Comparison of ENCODE assay signal across 19 cellular contexts in the genomic region with DNA sequence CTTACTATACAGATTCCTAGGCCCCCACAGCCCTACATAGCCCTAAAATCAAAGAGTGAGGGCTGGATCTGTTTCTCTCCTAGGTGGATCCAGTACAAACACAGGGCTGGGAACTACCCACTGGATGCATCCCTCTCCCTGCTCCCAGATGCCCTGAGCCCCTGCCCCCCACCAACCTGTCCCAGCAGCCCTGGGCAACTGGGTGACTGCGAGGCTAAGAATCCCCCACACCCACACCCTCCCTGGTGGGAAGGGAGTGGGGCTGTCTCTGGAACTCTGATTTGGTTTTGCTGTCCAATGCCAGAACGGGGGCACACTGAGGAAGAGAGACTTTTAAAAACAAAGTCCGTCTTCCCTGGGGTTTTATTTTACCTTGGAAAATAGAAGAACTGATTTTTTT.
DNase-seq lines count a peak whose midpoint lies in the region; ATAC-seq, FAIRE-seq and TF ChIP-seq lines count a peak whose summit lies in the region.
"Had no signal": no experiment of that assay in that cellular context is flagged by ENCODE, and none has a peak within 500 bp of the region (broad histone marks: within the 10 kb centered on the region; RNA-seq: fewer than 3 reads in every experiment).

No MANE protein-coding gene starts in this region.

- no peak overlapping the region for H3K4me2 ChIP-seq in trophoblast cell (ENCODE audit: low read length)

- no peaks in the 10 kb centered on the region for H3K27me3 ChIP-seq in CD4-positive, alpha-beta T cell (ENCODE audit: control insufficient read depth, insufficient read depth, low read length)
- no peaks in the 10 kb centered on the region for H3K27me3 ChIP-seq in trophoblast cell (ENCODE audit: insufficient read depth, low read length)
- H3K27me3 ChIP-seq: BE2C, colonic mucosa, right lobe of liver, SJSA1 had no signal

- H2AK5ac ChIP-seq in trophoblast cell (ENCODE audit: low read length), result peak overlapping the region; percentile 55

- H3K36me3 ChIP-seq in HEK293 (ENCODE audit: control insufficient read depth in 2 of 2, insufficient read depth in 1 of 2, low read length in 2 of 2) (no peaks in the 10 kb centered on the region), trophoblast cell (ENCODE audit: control insufficient read depth in 1 of 2, insufficient read depth in 2 of 2, low read length in 2 of 2) (no peaks in the 10 kb centered on the region)
- H3K36me3 ChIP-seq: BE2C, colonic mucosa had no signal

- H3K27ac Mint-ChIP-seq in CD4-positive, alpha-beta T cell, result peak overlapping the region; percentile 47
- H3K27ac Mint-ChIP-seq in dendritic cell treated with granulocyte-macrophage colony-stimulating factor and Interleukin-4, amounts not matched to agents 40 ng/mL and 50 ng/mL, for 4 days, result peak overlapping the region; percentile 16
- H3K27ac Mint-ChIP-seq in stimulated activated memory B cell treated with anti-CD40 and anti-IgM and Interleukin-4, amounts not matched to agents 10 μg/mL and 1 μg/mL and 100 μg/mL, for 72 hours, result no peak overlapping the region

- H3K79me1 ChIP-seq in trophoblast cell (ENCODE audit: low read length), result peaks cover 74% of the 10 kb centered on the region

- peaks cover 29% of the 10 kb centered on the region for H3K4me1 ChIP-seq in HEK293 (ENCODE audit: control insufficient read depth, insufficient read depth, low read length)
- peaks cover 63 to 64% of the 10 kb centered on the region in 2 experiments for H3K4me1 ChIP-seq in trophoblast cell (ENCODE audit: control insufficient read depth in 1 of 2, insufficient read depth in 2 of 2, low read length in 2 of 2)

- ATAC-seq in CD4-positive, alpha-beta T cell (ENCODE audit: poor library complexity), result no peak
- no peak for ATAC-seq in stimulated activated memory B cell treated with anti-CD40 and anti-IgM and Interleukin-4, amounts not matched to agents 10 μg/mL and 1 μg/mL and 100 μg/mL, for 72 hours
- ATAC-seq: right lobe of liver had no signal

- H3K9ac ChIP-seq in trophoblast cell (ENCODE audit: low read length), result no peak overlapping the region

- H3K9me3 Mint-ChIP-seq in CD4-positive, alpha-beta T cell, result no peaks in the 10 kb centered on the region
- H3K9me3 Mint-ChIP-seq in dendritic cell treated with granulocyte-macrophage colony-stimulating factor and Interleukin-4, amounts not matched to agents 40 ng/mL and 50 ng/mL, for 4 days, result no peaks in the 10 kb centered on the region
- H3K9me3 Mint-ChIP-seq in stimulated activated memory B cell treated with anti-CD40 and anti-IgM and Interleukin-4, amounts not matched to agents 10 μg/mL and 1 μg/mL and 100 μg/mL, for 72 hours, result no peaks in the 10 kb centered on the region

- no peak overlapping the region for H3K18ac ChIP-seq in trophoblast cell (ENCODE audit: low read length)

- POLR2A ChIA-PET in CD4-positive, alpha-beta T cell (lab: Charles Lee), result no interaction called here
- POLR2A ChIA-PET in HEK293 (lab: Yijun Ruan, JAX), result no interaction called here

- no peak for TF ChIP-seq CTCF in CD4-positive, alpha-beta T cell (IDR thresholded peaks at IDR 0.05)
- TF ChIP-seq CTCF in HEK293 (tag by site-specific recombination; IDR thresholded peaks at IDR 0.05), result no peak

- no peak overlapping the region for H2BK120ac ChIP-seq in trophoblast cell (ENCODE audit: insufficient read depth, low read length, poor library complexity)

- no peaks in the 10 kb centered on the region for H3K36me3 Mint-ChIP-seq in CD4-positive, alpha-beta T cell (ENCODE audit: low read depth)
- H3K36me3 Mint-ChIP-seq in dendritic cell treated with granulocyte-macrophage colony-stimulating factor and Interleukin-4, amounts not matched to agents 40 ng/mL and 50 ng/mL, for 4 days (ENCODE audit: low read depth), result no peaks in the 10 kb centered on the region
- H3K36me3 Mint-ChIP-seq in stimulated activated memory B cell treated with anti-CD40 and anti-IgM and Interleukin-4, amounts not matched to agents 10 μg/mL and 1 μg/mL and 100 μg/mL, for 72 hours, result no peaks in the 10 kb centered on the region

- no peak for TF ChIP-seq POLR2A in GM12892 (IDR thresholded peaks at IDR 0.05; ENCODE audit: low read depth, low read length)

- no peaks in the 10 kb centered on the region for H3K9me3 ChIP-seq in CD4-positive, alpha-beta T cell (ENCODE audit: control insufficient read depth, low read length)
- no peaks in the 10 kb centered on the region for H3K9me3 ChIP-seq in HEK293 (ENCODE audit: control insufficient read depth, insufficient read depth, low read depth, low read length)
- H3K9me3 ChIP-seq in trophoblast cell (ENCODE audit: insufficient read depth, low read depth, low read length), result no peaks in the 10 kb centered on the region
- H3K9me3 ChIP-seq: BE2C, colonic mucosa, right lobe of liver, SJSA1 had no signal

- no peak overlapping the region for H3K4me3 Mint-ChIP-seq in CD4-positive, alpha-beta T cell
- no peak overlapping the region for H3K4me3 Mint-ChIP-seq in dendritic cell treated with granulocyte-macrophage colony-stimulating factor and Interleukin-4, amounts not matched to agents 40 ng/mL and 50 ng/mL, for 4 days
- no peak overlapping the region for H3K4me3 Mint-ChIP-seq in stimulated activated memory B cell treated with anti-CD40 and anti-IgM and Interleukin-4, amounts not matched to agents 10 μg/mL and 1 μg/mL and 100 μg/mL, for 72 hours

- H3K14ac ChIP-seq in trophoblast cell (ENCODE audit: low read length), result peak overlapping the region; percentile 14

- H3K4me1 Mint-ChIP-seq in CD4-positive, alpha-beta T cell (ENCODE audit: low read depth), result peaks cover 91% of the 10 kb centered on the region
- peaks cover 96% of the 10 kb centered on the region for H3K4me1 Mint-ChIP-seq in dendritic cell treated with granulocyte-macrophage colony-stimulating factor and Interleukin-4, amounts not matched to agents 40 ng/mL and 50 ng/mL, for 4 days (ENCODE audit: low read depth)
- peaks cover 72% of the 10 kb centered on the region for H3K4me1 Mint-ChIP-seq in stimulated activated memory B cell treated with anti-CD40 and anti-IgM and Interleukin-4, amounts not matched to agents 10 μg/mL and 1 μg/mL and 100 μg/mL, for 72 hours

- no peak overlapping the region for H3K4ac ChIP-seq in trophoblast cell (ENCODE audit: low read depth, low read length)

- H4K12ac ChIP-seq in trophoblast cell (ENCODE audit: low read depth, low read length), result no peak overlapping the region

- H3K27me3 Mint-ChIP-seq in CD4-positive, alpha-beta T cell, result no peaks in the 10 kb centered on the region
- peaks cover 13% of the 10 kb centered on the region for H3K27me3 Mint-ChIP-seq in dendritic cell treated with granulocyte-macrophage colony-stimulating factor and Interleukin-4, amounts not matched to agents 40 ng/mL and 50 ng/mL, for 4 days
- H3K27me3 Mint-ChIP-seq in stimulated activated memory B cell treated with anti-CD40 and anti-IgM and Interleukin-4, amounts not matched to agents 10 μg/mL and 1 μg/mL and 100 μg/mL, for 72 hours, result no peaks in the 10 kb centered on the region

- CTCF ChIA-PET in CD4-positive, alpha-beta T cell (lab: Charles Lee), result no interaction called here
- CTCF ChIA-PET in HEK293 (lab: Yijun Ruan, JAX), result interaction anchor here (0.6 kb wide), 1 partner anchor 589 kb away, joined by 3 read pairs; no protein-coding TSS in a partner anchor

- peak overlapping the region; percentile 51 for H4K91ac ChIP-seq in trophoblast cell (ENCODE audit: low read depth, low read length)

- no peak overlapping the region for H4K8ac ChIP-seq in trophoblast cell (ENCODE audit: low read depth, low read length)

- H2BK12ac ChIP-seq in trophoblast cell (ENCODE audit: low read length), result peak overlapping the region; percentile 81

- peaks cover 4% of the 10 kb centered on the region for H3K79me2 ChIP-seq in trophoblast cell (ENCODE audit: control insufficient read depth, insufficient read depth, low read length, poor library complexity)

- no peak overlapping the region for H3K27ac ChIP-seq in CD4-positive, alpha-beta T cell (ENCODE audit: low read depth, low read length)
- H3K27ac ChIP-seq in HEK293 (ENCODE audit: extremely low read depth, low read depth, low read length) (no peak overlapping the region), trophoblast cell (ENCODE audit: low read depth, low read length) (no peak overlapping the region)
- H3K27ac ChIP-seq: colonic mucosa, right lobe of liver, SJSA1 had no signal

- WGBS in trophoblast cell (ENCODE audit: extremely low coverage, insufficient coverage, insufficient read length), result no CpG with 5 or more reads among the region's 3 CpGs

- intact Hi-C loops in CD4-positive, alpha-beta T cell (cut with DNase I, micrococcal nuclease), result no loop called here
- intact Hi-C loops in dendritic cell treated with granulocyte-macrophage colony-stimulating factor and Interleukin-4, amounts not matched to agents 40 ng/mL and 50 ng/mL, for 4 days (cut with micrococcal nuclease), result no loop called here

- no peak overlapping the region for H2AFZ ChIP-seq in trophoblast cell (ENCODE audit: insufficient read depth, low read length, poor library complexity)

- H2BK5ac ChIP-seq in trophoblast cell (ENCODE audit: low read depth, low read length, poor library complexity), result no peak overlapping the region

- no peak for FAIRE-seq in GM12892 (lab: Jason Lieb, UNC)

- DNase-seq in CD4-positive, alpha-beta T cell, result peak in 1 of 10 experiments; percentile 17
- DNase-seq in trophoblast cell (no peak), GM12892 (ENCODE audit: insufficient read length) (no peak), GOT3 (lab: John Stamatoyannopoulos, UW) (no peak)
- DNase-seq: activated CD8-positive, alpha-beta memory T cell treated with anti-CD3 and anti-CD28 coated beads, Interleukin-2, amount 50 U/mL, for 48 hours; activated naive CD4-positive, alpha-beta T cell; BE2C; colonic mucosa; DMS153; hypothalamus; NCI-H1092; NCI-H2081 treated with DMSO at 0.1 percent for 48 hours; NCI-H510A; nucleus accumbens had no signal

- H3K23ac ChIP-seq in trophoblast cell (ENCODE audit: low read length), result no peak overlapping the region

- H3K4me3 ChIP-seq in HEK293 (ENCODE audit: low read depth, low read length) (no peak overlapping the region), trophoblast cell (ENCODE audit: low read depth, low read length) (no peak overlapping the region)
- H3K4me3 ChIP-seq: colonic mucosa, right lobe of liver, SJSA1 had no signal

TF ChIP-seq in HEK293, 187 proteins besides CTCF, POLR2A, EP300 and RAD21:
- TF ChIP-seq SP7 (tag by site-specific recombination; IDR thresholded peaks at IDR 0.05) (no peak), ZNF473 (tag by site-specific recombination; IDR thresholded peaks at IDR 0.05) (no peak), ZNF600 (tag by site-specific recombination; IDR thresholded peaks at IDR 0.05) (no peak), ZBTB20 (tag by site-specific recombination; IDR thresholded peaks at IDR 0.05) (peak; percentile 80), ZNF610 (tag by site-specific recombination; IDR thresholded peaks at IDR 0.05; ENCODE audit: borderline replicate concordance) (no peak), ZFHX2 (tag by site-specific recombination; conservative IDR thresholded peaks at IDR 0.05) (peak; percentile 24; the same call in 1 of the 2 replicates), ZNF138 (tag by site-specific recombination; IDR thresholded peaks at IDR 0.05; ENCODE audit: borderline replicate concordance) (no peak)
